ENCODE assay signal across 3 cellular contexts in the genomic region with DNA sequence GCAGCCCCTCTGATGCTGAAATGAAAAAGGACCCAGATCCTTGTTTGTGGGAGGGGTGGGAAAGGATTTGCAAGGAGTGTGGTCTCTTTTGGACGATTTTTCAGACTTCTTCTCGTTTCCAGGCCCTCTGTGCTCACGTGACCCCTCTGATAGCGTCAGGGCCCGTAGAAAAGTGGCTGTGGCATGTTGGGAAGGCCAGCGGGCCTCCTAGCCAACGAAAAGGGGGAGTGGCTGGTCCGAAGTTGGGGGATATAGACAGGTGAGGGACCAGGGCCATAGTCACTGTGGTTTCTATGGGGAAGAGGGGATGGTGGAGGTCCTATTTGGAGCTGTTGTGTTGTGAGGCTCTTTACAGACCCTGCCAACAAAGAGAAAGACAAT.
TF ChIP-seq lines count a peak whose summit lies in the region.

No MANE protein-coding gene starts in this region.

TF ChIP-seq in liver, 16 proteins besides CTCF, POLR2A, EP300 and RAD21:
- TF ChIP-seq REST (IDR thresholded peaks at IDR 0.05) (no peak), RXRA (IDR thresholded peaks at IDR 0.05) (no peak), YY1 (IDR thresholded peaks at IDR 0.05) (no peak), ATF3 (IDR thresholded peaks at IDR 0.05) (no peak)

TF ChIP-seq in HepG2, 621 proteins besides CTCF, POLR2A, EP300 and RAD21:
- no peak for TF ChIP-seq SPEN (CRISPR knock-in tag; IDR thresholded peaks at IDR 0.05; ENCODE audit: low read depth)
- TF ChIP-seq, protein P1, sequence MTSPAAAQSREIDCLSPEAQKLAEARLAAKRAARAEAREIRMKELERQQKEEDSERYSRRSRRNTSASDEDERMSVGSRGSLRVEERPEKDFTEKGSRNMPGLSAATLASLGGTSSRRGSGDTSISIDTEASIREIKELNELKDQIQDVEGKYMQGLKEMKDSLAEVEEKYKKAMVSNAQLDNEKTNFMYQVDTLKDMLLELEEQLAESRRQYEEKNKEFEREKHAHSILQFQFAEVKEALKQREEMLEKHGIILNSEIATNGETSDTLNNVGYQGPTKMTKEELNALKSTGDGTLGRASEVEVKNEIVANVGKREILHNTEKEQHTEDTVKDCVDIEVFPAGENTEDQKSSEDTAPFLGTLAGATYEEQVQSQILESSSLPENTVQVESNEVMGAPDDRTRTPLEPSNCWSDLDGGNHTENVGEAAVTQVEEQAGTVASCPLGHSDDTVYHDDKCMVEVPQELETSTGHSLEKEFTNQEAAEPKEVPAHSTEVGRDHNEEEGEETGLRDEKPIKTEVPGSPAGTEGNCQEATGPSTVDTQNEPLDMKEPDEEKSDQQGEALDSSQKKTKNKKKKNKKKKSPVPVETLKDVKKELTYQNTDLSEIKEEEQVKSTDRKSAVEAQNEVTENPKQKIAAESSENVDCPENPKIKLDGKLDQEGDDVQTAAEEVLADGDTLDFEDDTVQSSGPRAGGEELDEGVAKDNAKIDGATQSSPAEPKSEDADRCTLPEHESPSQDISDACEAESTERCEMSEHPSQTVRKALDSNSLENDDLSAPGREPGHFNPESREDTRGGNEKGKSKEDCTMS (CRISPR knock-in tag; conservative IDR thresholded peaks at IDR 0.05), result no peak
- TF ChIP-seq ZNF207 (IDR thresholded peaks at IDR 0.05; ENCODE audit: borderline replicate concordance), result no peak
- TF ChIP-seq ZNF567 (CRISPR knock-in tag; IDR thresholded peaks at IDR 0.05; ENCODE audit: borderline replicate concordance), result no peak
- no peak for TF ChIP-seq HOXA7 (CRISPR knock-in tag; IDR thresholded peaks at IDR 0.05)
- no peak for TF ChIP-seq ZSCAN30 (CRISPR knock-in tag; IDR thresholded peaks at IDR 0.05)
- TF ChIP-seq KDM5A (IDR thresholded peaks at IDR 0.05; ENCODE audit: borderline replicate concordance, low read length), result no peak
- TF ChIP-seq KDM5B (CRISPR knock-in tag; IDR thresholded peaks at IDR 0.05; ENCODE audit: borderline replicate concordance), result no peak
- no peak for TF ChIP-seq MAX (IDR thresholded peaks at IDR 0.05)
- TF ChIP-seq ZNF766 (CRISPR knock-in tag; IDR thresholded peaks at IDR 0.05; ENCODE audit: borderline replicate concordance), result no peak
- TF ChIP-seq, protein P2, sequence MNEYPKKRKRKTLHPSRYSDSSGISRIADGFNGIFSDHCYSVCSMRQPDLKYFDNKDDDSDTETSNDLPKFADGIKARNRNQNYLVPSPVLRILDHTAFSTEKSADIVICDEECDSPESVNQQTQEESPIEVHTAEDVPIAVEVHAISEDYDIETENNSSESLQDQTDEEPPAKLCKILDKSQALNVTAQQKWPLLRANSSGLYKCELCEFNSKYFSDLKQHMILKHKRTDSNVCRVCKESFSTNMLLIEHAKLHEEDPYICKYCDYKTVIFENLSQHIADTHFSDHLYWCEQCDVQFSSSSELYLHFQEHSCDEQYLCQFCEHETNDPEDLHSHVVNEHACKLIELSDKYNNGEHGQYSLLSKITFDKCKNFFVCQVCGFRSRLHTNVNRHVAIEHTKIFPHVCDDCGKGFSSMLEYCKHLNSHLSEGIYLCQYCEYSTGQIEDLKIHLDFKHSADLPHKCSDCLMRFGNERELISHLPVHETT (CRISPR knock-in tag; conservative IDR thresholded peaks at IDR 0.05), result no peak
- no peak for TF ChIP-seq HIVEP1 (CRISPR knock-in tag; IDR thresholded peaks at IDR 0.05)
- TF ChIP-seq TAF1 (CRISPR knock-in tag; IDR thresholded peaks at IDR 0.05), result no peak
- no peak for TF ChIP-seq MTA1 (CRISPR knock-in tag; IDR thresholded peaks at IDR 0.05; ENCODE audit: borderline replicate concordance)
- TF ChIP-seq ZSCAN9 (CRISPR knock-in tag; IDR thresholded peaks at IDR 0.05; ENCODE audit: borderline replicate concordance), result no peak
- no peak for TF ChIP-seq ZKSCAN1 (IDR thresholded peaks at IDR 0.05; ENCODE audit: low read length)
- no peak for TF ChIP-seq CENPX (CRISPR knock-in tag; IDR thresholded peaks at IDR 0.05)

TF ChIP-seq in GM12878, 131 proteins besides CTCF, POLR2A, EP300 and RAD21:
- TF ChIP-seq IRF5 (IDR thresholded peaks at IDR 0.05; ENCODE audit: borderline replicate concordance) (no peak), POU2F2 (IDR thresholded peaks at IDR 0.05; ENCODE audit: borderline replicate concordance, low read depth, low read length) (no peak), CBFB (IDR thresholded peaks at IDR 0.05; ENCODE audit: low read depth) (no peak), SREBF1 (IDR thresholded peaks at IDR 0.05; ENCODE audit: low read length) (no peak), POLR2AphosphoS2 (IDR thresholded peaks at IDR 0.05; ENCODE audit: low read depth, low read length) (no peak), RFX5 (IDR thresholded peaks at IDR 0.05; ENCODE audit: low read depth, low read length) (no peak), RB1 (IDR thresholded peaks at IDR 0.05; ENCODE audit: borderline replicate concordance) (no peak), ZNF622 (IDR thresholded peaks at IDR 0.05) (no peak), KDM1A (IDR thresholded peaks at IDR 0.05; ENCODE audit: borderline replicate concordance) (no peak), KLF5 (IDR thresholded peaks at IDR 0.05; ENCODE audit: partially characterized antibody) (no peak), HDGF (IDR thresholded peaks at IDR 0.05) (no peak), ZNF384 (IDR thresholded peaks at IDR 0.05; ENCODE audit: borderline replicate concordance, low read depth, low read length) (no peak)
- TF ChIP-seq, protein P3, sequence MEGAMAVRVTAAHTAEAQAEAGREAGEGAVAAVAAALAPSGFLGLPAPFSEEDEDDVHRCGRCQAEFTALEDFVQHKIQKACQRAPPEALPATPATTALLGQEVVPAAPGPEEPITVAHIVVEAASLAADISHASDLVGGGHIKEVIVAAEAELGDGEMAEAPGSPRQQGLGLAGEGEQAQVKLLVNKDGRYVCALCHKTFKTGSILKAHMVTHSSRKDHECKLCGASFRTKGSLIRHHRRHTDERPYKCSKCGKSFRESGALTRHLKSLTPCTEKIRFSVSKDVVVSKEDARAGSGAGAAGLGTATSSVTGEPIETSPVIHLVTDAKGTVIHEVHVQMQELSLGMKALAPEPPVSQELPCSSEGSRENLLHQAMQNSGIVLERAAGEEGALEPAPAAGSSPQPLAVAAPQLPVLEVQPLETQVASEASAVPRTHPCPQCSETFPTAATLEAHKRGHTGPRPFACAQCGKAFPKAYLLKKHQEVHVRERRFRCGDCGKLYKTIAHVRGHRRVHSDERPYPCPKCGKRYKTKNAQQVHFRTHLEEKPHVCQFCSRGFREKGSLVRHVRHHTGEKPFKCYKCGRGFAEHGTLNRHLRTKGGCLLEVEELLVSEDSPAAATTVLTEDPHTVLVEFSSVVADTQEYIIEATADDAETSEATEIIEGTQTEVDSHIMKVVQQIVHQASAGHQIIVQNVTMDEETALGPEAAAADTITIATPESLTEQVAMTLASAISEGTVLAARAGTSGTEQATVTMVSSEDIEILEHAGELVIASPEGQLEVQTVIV (IDR thresholded peaks at IDR 0.05; ENCODE audit: borderline replicate concordance, partially characterized antibody), result no peak
